Comparison of ENCODE assay signal across 17 cellular contexts in the genomic region with DNA sequence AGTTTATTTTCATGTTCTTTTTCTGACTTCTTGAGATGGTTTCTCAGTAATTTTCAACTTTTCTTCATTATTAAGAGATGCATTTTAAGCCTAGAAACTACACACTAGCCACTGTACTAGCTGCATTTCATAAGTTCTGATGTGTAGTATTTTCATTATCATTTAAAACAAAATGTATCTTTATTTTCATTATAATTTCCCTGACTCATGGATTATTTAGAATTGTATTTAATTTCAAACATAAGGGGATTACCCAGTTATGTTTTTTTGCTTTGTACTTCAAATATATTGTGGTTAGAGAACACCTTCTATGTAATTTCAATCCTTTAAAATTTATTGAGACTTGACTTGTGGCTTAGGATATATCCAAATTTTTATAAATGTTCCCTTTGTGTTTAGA. TPM values are rescaled to one million over a fixed set of nuclear protein-coding genes. Genes with fewer than 3 reads are reported as not detected.
DNase-seq lines count a peak whose midpoint lies in the region; ATAC-seq lines count a peak whose summit lies in the region.
"Had no signal": no experiment of that assay in that cellular context is flagged by ENCODE, and none has a peak within 500 bp of the region (broad histone marks: within the 10 kb centered on the region; RNA-seq: fewer than 3 reads in every experiment).

No MANE protein-coding gene starts in this region.

- no peaks in the 10 kb centered on the region for H3K9me3 ChIP-seq in T-helper 17 cell (ENCODE audit: control insufficient read depth, low read length, poor library complexity, severe bottlenecking)

- peaks cover 3% of the 10 kb centered on the region for H3K9me3 Mint-ChIP-seq in activated CD4-positive, alpha-beta T cell treated with anti-CD3 and anti-CD28 coated beads for 36 hours (ENCODE audit: low read depth)
- no peaks in the 10 kb centered on the region for H3K9me3 Mint-ChIP-seq in activated CD4-positive, alpha-beta T cell treated with anti-CD3 and anti-CD28 coated beads, Interleukin-2, amount 10 ng/mL, durations not matched to agents 24 days and 14 days
- H3K9me3 Mint-ChIP-seq in stimulated activated naive CD8-positive, alpha-beta T cell treated with anti-CD3 and anti-CD28 coated beads, Interleukin-15, Interleukin-2, amounts not matched to agents 100 ng/mL and 50 ng/mL, for 24 hours: no peaks in the 10 kb centered on the region
- no peaks in the 10 kb centered on the region for H3K9me3 Mint-ChIP-seq in stimulated activated naive B cell treated with anti-CD40 and anti-IgM and Interleukin-4, amounts not matched to agents 10 μg/mL and 1 μg/mL and 100 μg/mL, for 72 hours
- H3K9me3 Mint-ChIP-seq: CD8-positive, alpha-beta memory T cell; GM23338 had no signal

- no peak for ATAC-seq in activated CD4-positive, alpha-beta T cell treated with anti-CD3 and anti-CD28 coated beads for 36 hours
- no peak for ATAC-seq in stimulated activated naive CD8-positive, alpha-beta T cell treated with anti-CD3 and anti-CD28 coated beads, Interleukin-15, Interleukin-2, amounts not matched to agents 100 U/mL and 50 U/mL, for 24 hours
- ATAC-seq in T-helper 17 cell: no peak
- no peak for ATAC-seq in stimulated activated naive B cell treated with anti-CD40 and anti-IgM and Interleukin-4, amounts not matched to agents 10 μg/mL and 1 μg/mL and 100 μg/mL, for 72 hours (replicated peaks)
- no peak for ATAC-seq in GM18909 (IDR thresholded peaks at IDR 0.05; ENCODE audit: poor library complexity, unreplicated experiment)
- ATAC-seq: GM23338 had no signal

- peaks cover 27% of the 10 kb centered on the region for H3K36me3 Mint-ChIP-seq in activated CD4-positive, alpha-beta T cell treated with anti-CD3 and anti-CD28 coated beads for 36 hours (ENCODE audit: low read depth)
- H3K36me3 Mint-ChIP-seq in activated CD4-positive, alpha-beta T cell treated with anti-CD3 and anti-CD28 coated beads, Interleukin-2, amount 10 ng/mL, durations not matched to agents 24 days and 14 days (ENCODE audit: low read depth): peaks cover 35% of the 10 kb centered on the region
- peaks cover 50% of the 10 kb centered on the region for H3K36me3 Mint-ChIP-seq in stimulated activated naive CD8-positive, alpha-beta T cell treated with anti-CD3 and anti-CD28 coated beads, Interleukin-15, Interleukin-2, amounts not matched to agents 100 ng/mL and 50 ng/mL, for 24 hours (ENCODE audit: low read depth)
- H3K36me3 Mint-ChIP-seq in T-helper 17 cell (ENCODE audit: low read depth): peaks cover 4% of the 10 kb centered on the region
- peaks cover 10 to 17% of the 10 kb centered on the region in 2 donors for H3K36me3 Mint-ChIP-seq in stimulated activated naive B cell treated with anti-CD40 and anti-IgM and Interleukin-4, amounts not matched to agents 10 μg/mL and 1 μg/mL and 100 μg/mL, for 72 hours

- H3K4me3 Mint-ChIP-seq in activated CD4-positive, alpha-beta T cell treated with anti-CD3 and anti-CD28 coated beads for 36 hours: no peak overlapping the region
- H3K4me3 Mint-ChIP-seq in activated CD4-positive, alpha-beta T cell treated with anti-CD3 and anti-CD28 coated beads, Interleukin-2, amount 10 ng/mL, durations not matched to agents 24 days and 14 days: no peak overlapping the region
- no peak overlapping the region for H3K4me3 Mint-ChIP-seq in stimulated activated naive CD8-positive, alpha-beta T cell treated with anti-CD3 and anti-CD28 coated beads, Interleukin-15, Interleukin-2, amounts not matched to agents 100 ng/mL and 50 ng/mL, for 24 hours
- H3K4me3 Mint-ChIP-seq in T-helper 17 cell: no peak overlapping the region
- no peak overlapping the region for H3K4me3 Mint-ChIP-seq in stimulated activated naive B cell treated with anti-CD40 and anti-IgM and Interleukin-4, amounts not matched to agents 10 μg/mL and 1 μg/mL and 100 μg/mL, for 72 hours
- H3K4me3 Mint-ChIP-seq: B cell, GM23338 had no signal

- POLR2A ChIA-PET in activated CD4-positive, alpha-beta T cell treated with anti-CD3 and anti-CD28 coated beads for 36 hours (lab: Charles Lee): no interaction called here

- DNase-seq in activated CD4-positive, alpha-beta T cell treated with anti-CD3 and anti-CD28 coated beads for 36 hours: no peak
- DNase-seq in activated CD4-positive, alpha-beta T cell treated with anti-CD3 and anti-CD28 coated beads, Interleukin-2, amount 10 ng/mL, durations not matched to agents 24 days and 14 days: no peak
- no peak for DNase-seq in stimulated activated naive CD8-positive, alpha-beta T cell treated with anti-CD3 and anti-CD28 coated beads, Interleukin-15, Interleukin-2, amounts not matched to agents 100 U/mL and 50 U/mL, for 24 hours
- DNase-seq in T-helper 17 cell: no peak
- DNase-seq in stimulated activated naive B cell treated with anti-CD40 and anti-IgM and Interleukin-4, amounts not matched to agents 10 μg/mL and 1 μg/mL and 100 μg/mL, for 72 hours: no peak
- no peak for DNase-seq in pons (ENCODE audit: low spot score)
- DNase-seq: CD8-positive, alpha-beta memory T cell; COR-L47; DMS 273 treated with DMSO at 0.1 percent for 48 hours; DMS53; DND-41; EL; HCEC 1CT had no signal

- intact Hi-C loops in activated CD4-positive, alpha-beta T cell treated with anti-CD3 and anti-CD28 coated beads for 36 hours (cut with DNase I, micrococcal nuclease): no loop called here
- intact Hi-C loops in activated CD4-positive, alpha-beta T cell treated with anti-CD3 and anti-CD28 coated beads, Interleukin-2, amount 10 ng/mL, durations not matched to agents 24 days and 14 days (cut with micrococcal nuclease): no loop called here

- H3K27ac Mint-ChIP-seq in activated CD4-positive, alpha-beta T cell treated with anti-CD3 and anti-CD28 coated beads for 36 hours: peak overlapping the region; percentile 16
- H3K27ac Mint-ChIP-seq in activated CD4-positive, alpha-beta T cell treated with anti-CD3 and anti-CD28 coated beads, Interleukin-2, amount 10 ng/mL, durations not matched to agents 24 days and 14 days: no peak overlapping the region
- H3K27ac Mint-ChIP-seq in stimulated activated naive CD8-positive, alpha-beta T cell treated with anti-CD3 and anti-CD28 coated beads, Interleukin-15, Interleukin-2, amounts not matched to agents 100 ng/mL and 50 ng/mL, for 24 hours: peak overlapping the region; percentile 26
- peak overlapping the region; percentile 77 for H3K27ac Mint-ChIP-seq in T-helper 17 cell
- H3K27ac Mint-ChIP-seq in stimulated activated naive B cell treated with anti-CD40 and anti-IgM and Interleukin-4, amounts not matched to agents 10 μg/mL and 1 μg/mL and 100 μg/mL, for 72 hours: peak overlapping the region; percentile 27
- H3K27ac Mint-ChIP-seq: B cell, GM23338 had no signal

- no peaks in the 10 kb centered on the region for H3K27me3 Mint-ChIP-seq in activated CD4-positive, alpha-beta T cell treated with anti-CD3 and anti-CD28 coated beads for 36 hours
- no peaks in the 10 kb centered on the region for H3K27me3 Mint-ChIP-seq in activated CD4-positive, alpha-beta T cell treated with anti-CD3 and anti-CD28 coated beads, Interleukin-2, amount 10 ng/mL, durations not matched to agents 24 days and 14 days
- no peaks in the 10 kb centered on the region for H3K27me3 Mint-ChIP-seq in stimulated activated naive CD8-positive, alpha-beta T cell treated with anti-CD3 and anti-CD28 coated beads, Interleukin-15, Interleukin-2, amounts not matched to agents 100 ng/mL and 50 ng/mL, for 24 hours
- H3K27me3 Mint-ChIP-seq in T-helper 17 cell: no peaks in the 10 kb centered on the region
- H3K27me3 Mint-ChIP-seq in stimulated activated naive B cell treated with anti-CD40 and anti-IgM and Interleukin-4, amounts not matched to agents 10 μg/mL and 1 μg/mL and 100 μg/mL, for 72 hours: no peaks in the 10 kb centered on the region
- H3K27me3 Mint-ChIP-seq: B cell; CD8-positive, alpha-beta memory T cell had no signal

- CTCF ChIA-PET in activated CD4-positive, alpha-beta T cell treated with anti-CD3 and anti-CD28 coated beads for 36 hours (lab: Charles Lee): no interaction called here

- H3K4me1 Mint-ChIP-seq in activated CD4-positive, alpha-beta T cell treated with anti-CD3 and anti-CD28 coated beads for 36 hours: peaks cover 48% of the 10 kb centered on the region
- H3K4me1 Mint-ChIP-seq in activated CD4-positive, alpha-beta T cell treated with anti-CD3 and anti-CD28 coated beads, Interleukin-2, amount 10 ng/mL, durations not matched to agents 24 days and 14 days: peaks cover 39% of the 10 kb centered on the region
- peaks cover 8% of the 10 kb centered on the region for H3K4me1 Mint-ChIP-seq in stimulated activated naive CD8-positive, alpha-beta T cell treated with anti-CD3 and anti-CD28 coated beads, Interleukin-15, Interleukin-2, amounts not matched to agents 100 ng/mL and 50 ng/mL, for 24 hours (ENCODE audit: low read depth)
- peaks cover 45% of the 10 kb centered on the region for H3K4me1 Mint-ChIP-seq in T-helper 17 cell
- peaks cover 24 to 39% of the 10 kb centered on the region in 2 donors for H3K4me1 Mint-ChIP-seq in stimulated activated naive B cell treated with anti-CD40 and anti-IgM and Interleukin-4, amounts not matched to agents 10 μg/mL and 1 μg/mL and 100 μg/mL, for 72 hours

RNA-seq across cellular contexts. Expression of a gene that starts 44.5 kb away (rescaled TPM):
- total RNA-seq in activated CD4-positive, alpha-beta T cell treated with anti-CD3 and anti-CD28 coated beads for 36 hours: 100 to 1,000 TPM; 104 to 148 TPM
- 118 and 120 TPM in 2 replicates for total RNA-seq in activated CD4-positive, alpha-beta T cell treated with anti-CD3 and anti-CD28 coated beads, Interleukin-2, amount 10 ng/mL, durations not matched to agents 24 days and 14 days
- total RNA-seq in T-helper 17 cell: 100 to 1,000 TPM; 125 to 151 TPM
